ENCODE assay signal across 8 cellular contexts in genomic region chr13:67224148-67224846, GRCh38. TPM values are rescaled to one million over a fixed set of nuclear protein-coding genes. Genes with fewer than 3 reads are reported as not detected.
A peak's percentile ranks its signal among the peaks of the same experiment; 100 is the strongest.
DNase-seq lines count a peak whose midpoint lies in the region; ATAC-seq and TF ChIP-seq lines count a peak whose summit lies in the region.

No MANE protein-coding gene starts in this region.

- H3K36me3 ChIP-seq in CD8-positive, alpha-beta memory T cell (ENCODE audit: insufficient read depth, low read length): no peaks in the 10 kb centered on the region
- H3K36me3 ChIP-seq in IMR-90 (ENCODE audit: control insufficient read depth, insufficient read depth, low read length): no peaks in the 10 kb centered on the region
- H3K36me3 ChIP-seq in OCI-LY3 (replicated peaks; ENCODE audit: low read depth, low read length): no peaks in the 10 kb centered on the region
- no peaks in the 10 kb centered on the region for H3K36me3 ChIP-seq in ovary

- H3K27ac Mint-ChIP-seq in CD8-positive, alpha-beta memory T cell: peak overlapping the region in 1 of 8 donors; percentile 29

- 20% methylated on average over 2 of the region's 9 CpGs; no CpG with 5 or more reads in 1 of the 2 experiments for WGBS in IMR-90 (ENCODE audit: extremely low coverage in 2 of 2, insufficient read length in 1 of 2), 2 experiments
- 12 to 20% (median 14%) methylated on average over 9 of the region's 9 CpGs for WGBS in ovary, 3 donors

- CTCF ChIA-PET in CD8-positive, alpha-beta memory T cell (lab: Charles Lee): no interaction called here
- CTCF ChIA-PET in IMR-90 (lab: Yijun Ruan, JAX): interaction anchor here (0.6 to 1.3 kb wide), 7 partner anchors 281 to 1577 kb away, joined by 3 to 5 read pairs (median 4); no protein-coding TSS in a partner anchor

- H2BK5ac ChIP-seq in IMR-90 (ENCODE audit: low read depth, low read length, poor library complexity, severe bottlenecking): no peak overlapping the region

- no peak overlapping the region for H2AK9ac ChIP-seq in IMR-90 (replicated peaks; ENCODE audit: low read depth, low read length, poor library complexity)

- H3K9ac ChIP-seq in IMR-90 (ENCODE audit: low read depth, low read length): no peak overlapping the region
- H3K9ac ChIP-seq in OCI-LY3 (ENCODE audit: low read length): peak overlapping the region; percentile 10; the same call in 1 of the 2 replicates

- no peaks in the 10 kb centered on the region for H3K9me3 Mint-ChIP-seq in CD8-positive, alpha-beta memory T cell

- no peaks in the 10 kb centered on the region for H3K9me1 ChIP-seq in IMR-90 (ENCODE audit: insufficient read depth, low read length)

- H3K27me3 ChIP-seq in CD8-positive, alpha-beta memory T cell (ENCODE audit: insufficient read depth, low read length, poor library complexity, severe bottlenecking): peaks cover 4% of the 10 kb centered on the region
- H3K27me3 ChIP-seq in IMR-90 (ENCODE audit: control insufficient read depth, insufficient read depth, low read length) (no peaks in the 10 kb centered on the region), OCI-LY3 (ENCODE audit: low read depth, low read length) (peaks cover 20% of the 10 kb centered on the region), ovary (no peaks in the 10 kb centered on the region)

- peak; percentile 77 for TF ChIP-seq CTCF in IMR-90 (conservative IDR thresholded peaks at IDR 0.05; ENCODE audit: low read depth, low read length)
- TF ChIP-seq CTCF in OCI-LY3 (IDR thresholded peaks at IDR 0.05; ENCODE audit: low read depth, low read length): peak; percentile 80
- peak in 1 of 3 donors; percentile 33 for TF ChIP-seq CTCF in ovary (IDR thresholded peaks at IDR 0.05)

- peak overlapping the region in 1 of 2 experiments; percentile 73; a peak in 1 of 4 replicates for H4K8ac ChIP-seq in IMR-90 (ENCODE audit: low read depth in 2 of 2, low read length in 2 of 2)

- intact Hi-C loops in IMR-90 (cut with micrococcal nuclease): loop anchor here (1.0 to 10.0 kb wide), 4 partner anchors 229 to 819 kb away; no protein-coding TSS in a partner anchor
- intact Hi-C loops in ovary (cut with DNase I): no loop called here

- no peak for TF ChIP-seq EP300 in ovary (IDR thresholded peaks at IDR 0.05)

- H3K4me2 ChIP-seq in IMR-90 (ENCODE audit: low read depth, low read length) (peak overlapping the region; percentile 15; the same call in 1 of the 2 replicates), OCI-LY3 (ENCODE audit: low read length) (peak overlapping the region; percentile 66)

- 0 out of 2 replicates have a peak overlapping the region, but pooled peaks have one; percentile 2 for H3K56ac ChIP-seq in IMR-90 (ENCODE audit: extremely low read depth, insufficient read depth, low read length)

- H2BK20ac ChIP-seq in IMR-90 (ENCODE audit: low read depth, low read length): peak overlapping the region; percentile 90; the same call in 1 of the 2 replicates

- DNase-seq in CD8-positive, alpha-beta memory T cell: peak; percentile 3 to 54 (median 24)
- DNase-seq in IMR-90 (peak; percentile 82), globus pallidus (ENCODE audit: low spot score) (peak; percentile 93), ovary (peak; percentile 35 to 71 (median 67))
- DNase-seq in activated naive CD4-positive, alpha-beta T cell treated with Interleukin-2 at 50 U/mL for 16 hours: peak; percentile 29

- no peak overlapping the region for H3K23ac ChIP-seq in IMR-90 (ENCODE audit: low read depth, low read length)

- H3K9me3 ChIP-seq in CD8-positive, alpha-beta memory T cell (ENCODE audit: low read length): no peaks in the 10 kb centered on the region
- H3K9me3 ChIP-seq in IMR-90 (ENCODE audit: control insufficient read depth, insufficient read depth, low read length): no peaks in the 10 kb centered on the region
- H3K9me3 ChIP-seq in OCI-LY3 (ENCODE audit: insufficient read depth, low read length): no peaks in the 10 kb centered on the region
- H3K9me3 ChIP-seq in ovary: no peaks in the 10 kb centered on the region

- dilution Hi-C loops in IMR-90 (cut with HindIII; ENCODE audit: low sequenced_read_pairs, unreplicated experiment): no loop called here

- no peak overlapping the region for H3K14ac ChIP-seq in IMR-90 (replicated peaks; ENCODE audit: low read depth, low read length)

- no peak overlapping the region for H3K4me3 ChIP-seq in CD8-positive, alpha-beta memory T cell (ENCODE audit: low read length)
- H3K4me3 ChIP-seq in IMR-90 (ENCODE audit: insufficient read depth, low read depth, low read length) (no peak overlapping the region), OCI-LY3 (ENCODE audit: low read length) (peak overlapping the region; percentile 57), ovary (no peak overlapping the region)

- H3K4me1 ChIP-seq in CD8-positive, alpha-beta memory T cell (ENCODE audit: insufficient read depth, low read length): peaks cover 6% of the 10 kb centered on the region
- H3K4me1 ChIP-seq in IMR-90 (ENCODE audit: control insufficient read depth, insufficient read depth, low read length): peaks cover 2% of the 10 kb centered on the region
- peaks cover 40% of the 10 kb centered on the region for H3K4me1 ChIP-seq in OCI-LY3 (ENCODE audit: low read length)
- no peaks in the 10 kb centered on the region for H3K4me1 ChIP-seq in ovary (ENCODE audit: insufficient read depth)

- no peak overlapping the region for H2BK15ac ChIP-seq in IMR-90 (ENCODE audit: low read depth, low read length)

- no peak overlapping the region for H3K4me3 Mint-ChIP-seq in CD8-positive, alpha-beta memory T cell

- ATAC-seq in GM19468 (IDR thresholded peaks at IDR 0.05; ENCODE audit: extremely low read depth, unreplicated experiment) (peak; percentile 66), IMR-90 (ENCODE audit: low read depth) (peak; percentile 73), HG02642 (IDR thresholded peaks at IDR 0.05; ENCODE audit: poor library complexity, unreplicated experiment) (no peak)

- H2AFZ ChIP-seq in IMR-90 (replicated peaks; ENCODE audit: low read length, poor library complexity) (no peak overlapping the region), OCI-LY3 (ENCODE audit: low read depth, low read length) (peak overlapping the region; percentile 22; the same call in 1 of the 2 replicates)

- H3K27ac ChIP-seq in CD8-positive, alpha-beta memory T cell (ENCODE audit: low read depth, low read length): no peak overlapping the region
- no peak overlapping the region for H3K27ac ChIP-seq in IMR-90 (ENCODE audit: insufficient read depth, low read length)
- no peak overlapping the region for H3K27ac ChIP-seq in OCI-LY3 (ENCODE audit: low read length)
- H3K27ac ChIP-seq in ovary: no peak overlapping the region

- H4K5ac ChIP-seq in IMR-90 (ENCODE audit: low read depth, low read length): no peak overlapping the region

- BruUV-seq in IMR-90 (replicated peaks; lab: Mats Ljungman, UMichigan): no TSS peak

- peaks cover 0 to 7% of the 10 kb centered on the region in 2 donors for H3K27me3 Mint-ChIP-seq in CD8-positive, alpha-beta memory T cell

- H3K36me3 Mint-ChIP-seq in CD8-positive, alpha-beta memory T cell: no peaks in the 10 kb centered on the region

- peak overlapping the region; percentile 71; the same call in 1 of the 2 replicates for H2BK120ac ChIP-seq in IMR-90 (ENCODE audit: low read depth, low read length)

- no peak overlapping the region for H3K18ac ChIP-seq in IMR-90 (ENCODE audit: low read depth, low read length)

- H3K79me1 ChIP-seq in IMR-90 (ENCODE audit: low read depth in 1 of 2, low read length in 2 of 2): peaks cover 4 to 8% of the 10 kb centered on the region in 2 experiments; a peak in 1 of 4 replicates

- in situ Hi-C loops in IMR-90 (cut with MboI; ENCODE audit: low sequenced_read_pairs): loop anchor here (10.0 kb wide), 1 partner anchor 529 kb away; no protein-coding TSS in a partner anchor

- H4K20me1 ChIP-seq in IMR-90 (ENCODE audit: insufficient read depth, low read length) (no peaks in the 10 kb centered on the region), OCI-LY3 (ENCODE audit: insufficient read depth, low read length) (no peaks in the 10 kb centered on the region)

- H3K79me2 ChIP-seq in OCI-LY3 (ENCODE audit: low read length): no peaks in the 10 kb centered on the region

- TF ChIP-seq POLR2A in IMR-90 (IDR thresholded peaks at IDR 0.05; ENCODE audit: low read depth, low read length): no peak
- TF ChIP-seq POLR2A in ovary (IDR thresholded peaks at IDR 0.05): no peak

- peak; percentile 91 for TF ChIP-seq RAD21 in IMR-90 (IDR thresholded peaks at IDR 0.05; ENCODE audit: low read length)

- no peak overlapping the region for H4K91ac ChIP-seq in IMR-90 (ENCODE audit: insufficient read depth, low read depth, low read length)

- no peak overlapping the region for H2AK5ac ChIP-seq in IMR-90 (ENCODE audit: low read depth, low read length)

- H3K4me1 Mint-ChIP-seq in CD8-positive, alpha-beta memory T cell: peaks cover 0 to 10% (median 5%) of the 10 kb centered on the region in 3 donors

- no peak overlapping the region for H3K4ac ChIP-seq in IMR-90 (ENCODE audit: low read depth, low read length)

- POLR2A ChIA-PET in CD8-positive, alpha-beta memory T cell (lab: Charles Lee): no interaction called here
- POLR2A ChIA-PET in IMR-90 (lab: Charles Lee; ENCODE audit: unreplicated experiment): no interaction called here

TF ChIP-seq in IMR-90, 13 proteins besides CTCF, POLR2A, EP300 and RAD21 (continues in another document):
- TF ChIP-seq MAZ (IDR thresholded peaks at IDR 0.05; ENCODE audit: borderline replicate concordance, low read depth, low read length): no peak
- peak; percentile 64 for TF ChIP-seq CEBPB (IDR thresholded peaks at IDR 0.05; ENCODE audit: low read depth, low read length)
- no peak for TF ChIP-seq MAFK (IDR thresholded peaks at IDR 0.05; ENCODE audit: low read depth, low read length)
- TF ChIP-seq ELK1 (IDR thresholded peaks at IDR 0.05; ENCODE audit: borderline replicate concordance, low read depth, low read length): no peak

RNA-seq across cellular contexts. Expression of gene PCDH9, which starts 5.8 kb away (rescaled TPM):
- total RNA-seq in CD8-positive, alpha-beta memory T cell: under 1 TPM; 0.09 to 0.16 TPM
- polyA plus RNA-seq in CD8-positive, alpha-beta memory T cell: 0.21 TPM
- total RNA-seq in IMR-90 (2012; rRNA removed) (7.8 and 10.2 TPM in 2 replicates), ovary (1 to 10 TPM; 1.2 to 6.5 (median 1.5) TPM)
- polyA plus RNA-seq in IMR-90 (2012; rRNA removed) (2.2 and 2.4 TPM in 2 replicates), ovary (1 to 10 TPM in 1 of 2 donors, under 1 TPM in 1; 0.18 to 1.0 TPM)
- 0.55 and 0.90 TPM in 2 replicates for polyA plus RNA-seq in IMR-90 (2012; cell fraction: cytosol; rRNA removed)
- polyA plus RNA-seq in IMR-90 (2012; cell fraction: nucleus; rRNA removed; ENCODE audit: low replicate concordance): 0.29 and 1.2 TPM in 2 replicates

Comparison
In these comparisons a context has a peak if more than half of its experiments do, and no peak if none do; other contexts are left out.
1. DNase-seq: peak in every context shown above with its lines; median percentile 93 in globus pallidus; 82 in IMR-90; 67 in ovary; 29 in activated naive CD4-positive, alpha-beta T cell treated with Interleukin-2 at 50 U/mL for 16 hours; 24 in CD8-positive, alpha-beta memory T cell.